In genomic region chr9:90825586-90825985, GRCh38 we compare ENCODE assay signal across 19 cellular contexts. TPM values are rescaled to one million over a fixed set of nuclear protein-coding genes. Genes with fewer than 3 reads are reported as not detected.
DNase-seq lines count a peak whose midpoint lies in the region; ATAC-seq and TF ChIP-seq lines count a peak whose summit lies in the region.
"Had no signal": no experiment of that assay in that cellular context is flagged by ENCODE, and none has a peak within 500 bp of the region (broad histone marks: within the 10 kb centered on the region; RNA-seq: fewer than 3 reads in every experiment).

No MANE protein-coding gene starts in this region.

- no peak overlapping the region for H3K4me3 Mint-ChIP-seq in stimulated activated naive CD8-positive, alpha-beta T cell treated with anti-CD3 and anti-CD28 coated beads, Interleukin-15, Interleukin-2, amounts not matched to agents 100 ng/mL and 50 ng/mL, for 24 hours
- no peak overlapping the region for H3K4me3 Mint-ChIP-seq in stimulated activated naive CD8-positive, alpha-beta T cell treated with anti-CD3 and anti-CD28 coated beads, Interleukin-15, amount 100 ng/mL, for 72 hours
- H3K4me3 Mint-ChIP-seq in chondrocyte (ENCODE audit: unreplicated experiment), result no peak overlapping the region
- H3K4me3 Mint-ChIP-seq: CD4-positive, alpha-beta T cell had no signal

- H3K27me3 ChIP-seq in OCI-LY3 (ENCODE audit: low read depth, low read length), result no peaks in the 10 kb centered on the region
- no peaks in the 10 kb centered on the region for H3K27me3 ChIP-seq in esophagus muscularis mucosa
- peaks cover 10% of the 10 kb centered on the region for H3K27me3 ChIP-seq in BE2C

- TF ChIP-seq EP300 in esophagus muscularis mucosa (IDR thresholded peaks at IDR 0.05), result no peak

- no peak for DNase-seq in stimulated activated naive CD8-positive, alpha-beta T cell treated with anti-CD3 and anti-CD28 coated beads, Interleukin-15, amount 100 ng/mL, for 72 hours
- DNase-seq in esophagus muscularis mucosa (ENCODE audit: extremely low spot score), result peak; percentile 84
- DNase-seq in BE2C, result no peak
- DNase-seq in chondrocyte (ENCODE audit: low spot score), result no peak
- no peak for DNase-seq in activated CD4-positive, CD25-positive, alpha-beta regulatory T cell treated with anti-CD3 and anti-CD28 coated beads, Interleukin-2, amount 50 U/mL, for 72 hours
- DNase-seq: Calu3; CD4-positive, alpha-beta T cell; DMS79; IMR-90; NCI-H1105; NCI-H187; NCI-H446 treated with DMSO at 0.1 percent for 48 hours; NCI-H748 treated with DMSO at 0.1 percent for 48 hours; Right ventricle myocardium superior; SK-N-SH had no signal

- no peak for TF ChIP-seq POLR2A in esophagus muscularis mucosa (IDR thresholded peaks at IDR 0.05; ENCODE audit: low read depth)

- H3K27ac ChIP-seq in OCI-LY3 (ENCODE audit: low read length) (peak overlapping the region; percentile 84), esophagus muscularis mucosa (replicated peaks in 1 of 4) (no peak overlapping the region)

- H3K4me2 ChIP-seq in OCI-LY3 (ENCODE audit: low read length), result peak overlapping the region; percentile 98; the same call in 1 of the 2 replicates
- H3K4me2 ChIP-seq: SK-N-SH had no signal

- H3K4me3 ChIP-seq in OCI-LY3 (ENCODE audit: low read length) (no peak overlapping the region), esophagus muscularis mucosa (no peak overlapping the region), BE2C (ENCODE audit: low read depth, low read length) (no peak overlapping the region)

- H3K9me3 Mint-ChIP-seq in stimulated activated naive CD8-positive, alpha-beta T cell treated with anti-CD3 and anti-CD28 coated beads, Interleukin-15, Interleukin-2, amounts not matched to agents 100 ng/mL and 50 ng/mL, for 24 hours, result no peaks in the 10 kb centered on the region
- peaks cover 0 to 8% of the 10 kb centered on the region in 2 donors for H3K9me3 Mint-ChIP-seq in stimulated activated naive CD8-positive, alpha-beta T cell treated with anti-CD3 and anti-CD28 coated beads, Interleukin-15, amount 100 ng/mL, for 72 hours
- peaks cover 18% of the 10 kb centered on the region for H3K9me3 Mint-ChIP-seq in chondrocyte (ENCODE audit: low read depth)
- H3K9me3 Mint-ChIP-seq: CD4-positive, alpha-beta T cell had no signal

- H2AFZ ChIP-seq in OCI-LY3 (ENCODE audit: low read depth, low read length), result no peak overlapping the region

- H3K9ac ChIP-seq in OCI-LY3 (ENCODE audit: low read length), result no peak overlapping the region
- H3K9ac ChIP-seq: SK-N-SH had no signal

- H3K4me1 ChIP-seq in OCI-LY3 (ENCODE audit: low read length) (peaks cover 62% of the 10 kb centered on the region), esophagus muscularis mucosa (no peaks in the 10 kb centered on the region), BE2C (no peaks in the 10 kb centered on the region)

- H3K36me3 ChIP-seq in OCI-LY3 (replicated peaks; ENCODE audit: low read depth, low read length) (peaks cover 82% of the 10 kb centered on the region), esophagus muscularis mucosa (no peaks in the 10 kb centered on the region), BE2C (no peaks in the 10 kb centered on the region)

- peaks cover 23% of the 10 kb centered on the region for H3K4me1 Mint-ChIP-seq in stimulated activated naive CD8-positive, alpha-beta T cell treated with anti-CD3 and anti-CD28 coated beads, Interleukin-15, Interleukin-2, amounts not matched to agents 100 ng/mL and 50 ng/mL, for 24 hours (ENCODE audit: low read depth)
- no peaks in the 10 kb centered on the region for H3K4me1 Mint-ChIP-seq in stimulated activated naive CD8-positive, alpha-beta T cell treated with anti-CD3 and anti-CD28 coated beads, Interleukin-15, amount 100 ng/mL, for 72 hours
- H3K4me1 Mint-ChIP-seq in chondrocyte (ENCODE audit: low read depth), result no peaks in the 10 kb centered on the region

- peaks cover 100% of the 10 kb centered on the region for H3K79me2 ChIP-seq in OCI-LY3 (ENCODE audit: low read length)

- H3K27me3 Mint-ChIP-seq in stimulated activated naive CD8-positive, alpha-beta T cell treated with anti-CD3 and anti-CD28 coated beads, Interleukin-15, Interleukin-2, amounts not matched to agents 100 ng/mL and 50 ng/mL, for 24 hours, result no peaks in the 10 kb centered on the region
- H3K27me3 Mint-ChIP-seq in stimulated activated naive CD8-positive, alpha-beta T cell treated with anti-CD3 and anti-CD28 coated beads, Interleukin-15, amount 100 ng/mL, for 72 hours, result peaks cover 42% of the 10 kb centered on the region
- peaks cover 19% of the 10 kb centered on the region for H3K27me3 Mint-ChIP-seq in chondrocyte (ENCODE audit: low read depth)

- H3K36me3 Mint-ChIP-seq in stimulated activated naive CD8-positive, alpha-beta T cell treated with anti-CD3 and anti-CD28 coated beads, Interleukin-15, Interleukin-2, amounts not matched to agents 100 ng/mL and 50 ng/mL, for 24 hours (ENCODE audit: low read depth), result no peaks in the 10 kb centered on the region
- H3K36me3 Mint-ChIP-seq in chondrocyte (ENCODE audit: low read depth), result peaks cover 3% of the 10 kb centered on the region

- TF ChIP-seq CTCF in OCI-LY3 (IDR thresholded peaks at IDR 0.05; ENCODE audit: low read depth, low read length) (no peak), esophagus muscularis mucosa (IDR thresholded peaks at IDR 0.05) (no peak), BE2C (IDR thresholded peaks at IDR 0.05; ENCODE audit: low read depth, low read length) (no peak), chondrocyte (IDR thresholded peaks at IDR 0.05) (no peak)

- H3K27ac Mint-ChIP-seq in stimulated activated naive CD8-positive, alpha-beta T cell treated with anti-CD3 and anti-CD28 coated beads, Interleukin-15, Interleukin-2, amounts not matched to agents 100 ng/mL and 50 ng/mL, for 24 hours, result peak overlapping the region; percentile 6
- H3K27ac Mint-ChIP-seq in stimulated activated naive CD8-positive, alpha-beta T cell treated with anti-CD3 and anti-CD28 coated beads, Interleukin-15, amount 100 ng/mL, for 72 hours, result no peak overlapping the region
- H3K27ac Mint-ChIP-seq in chondrocyte (ENCODE audit: unreplicated experiment), result no peak overlapping the region
- H3K27ac Mint-ChIP-seq: CD4-positive, alpha-beta T cell had no signal

- ATAC-seq in stimulated activated naive CD8-positive, alpha-beta T cell treated with anti-CD3 and anti-CD28 coated beads, Interleukin-15, amount 100 ng/mL, for 72 hours, result no peak
- no peak for ATAC-seq in HG03442 (IDR thresholded peaks at IDR 0.05; ENCODE audit: unreplicated experiment)
- ATAC-seq: Panc1 had no signal

- H3K9me3 ChIP-seq in OCI-LY3 (ENCODE audit: insufficient read depth, low read length), result peaks cover 22% of the 10 kb centered on the region; the same call in 1 of the 2 replicates
- H3K9me3 ChIP-seq in esophagus muscularis mucosa, result peaks cover 0 to 3% (median 0%) of the 10 kb centered on the region in 4 donors
- H3K9me3 ChIP-seq in BE2C, result no peaks in the 10 kb centered on the region
- H3K9me3 ChIP-seq: SK-N-SH had no signal

- intact Hi-C loops in esophagus muscularis mucosa (cut with DNase I), result no loop called here

- H4K20me1 ChIP-seq in OCI-LY3 (ENCODE audit: insufficient read depth, low read length), result peaks cover 63% of the 10 kb centered on the region

- WGBS in esophagus muscularis mucosa, result 71% methylated on average over 1 of the region's 1 CpG

RNA-seq across cellular contexts. Expression of gene SYK, which starts 24.0 kb away (rescaled TPM):
- total RNA-seq in esophagus muscularis mucosa, result 10 to 100 TPM in 1 of 4 donors, 1 to 10 TPM in 3; 7.0 to 16.6 (median 8.7) TPM
- not detected for polyA plus RNA-seq in BE2C (2012; ENCODE audit: insufficient read depth, insufficient read length, low read depth)
- total RNA-seq in chondrocyte, result 0.22 to 0.55 TPM in 2 of 3 replicates, not detected in the other
- total RNA-seq: IMR-90 had no signal
- polyA plus RNA-seq: IMR-90, SK-N-SH had no signal
